8 cellular contexts compared by ENCODE assay signal in the genomic region with DNA sequence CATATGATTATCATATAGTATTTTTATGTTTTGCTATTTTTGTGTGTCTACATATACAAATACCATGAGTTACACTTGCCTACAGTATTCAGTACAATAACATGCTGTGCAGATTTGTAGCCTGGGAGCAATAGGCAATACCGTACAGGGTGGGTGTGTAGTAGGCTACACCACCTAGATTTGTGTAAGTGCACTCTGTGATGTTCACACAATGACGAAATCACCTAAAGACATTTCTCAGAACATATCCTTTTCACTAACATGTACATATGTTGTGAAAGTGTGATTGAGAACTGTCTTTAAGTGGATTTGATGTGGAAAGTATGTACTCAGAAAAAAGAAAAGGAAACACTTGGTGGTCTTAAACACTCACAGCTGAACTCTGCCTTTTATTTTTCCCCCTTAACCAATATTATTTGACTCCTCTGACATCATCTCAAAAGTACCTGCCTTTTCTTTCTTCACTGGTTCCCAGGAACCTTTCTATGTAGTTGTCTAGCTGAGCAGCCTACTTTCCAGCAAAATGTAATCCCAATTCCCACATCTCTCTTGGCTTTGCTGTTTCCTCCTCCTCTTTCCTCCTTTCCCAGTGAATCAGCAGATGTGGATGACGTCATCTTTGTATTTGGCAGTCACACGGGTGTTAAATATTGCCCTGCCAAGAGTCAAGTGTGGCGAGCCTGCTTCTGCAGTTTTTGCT. TPM values are rescaled to one million over a fixed set of nuclear protein-coding genes. Genes with fewer than 3 reads are reported as not detected.
A peak's percentile ranks its signal among the peaks of the same experiment; 100 is the strongest.
DNase-seq lines count a peak whose midpoint lies in the region; ATAC-seq lines count a peak whose summit lies in the region.

No MANE protein-coding gene starts in this region.

- H3K79me1 ChIP-seq in mesenchymal stem cell (replicated peaks; ENCODE audit: low read length, poor library complexity, severe bottlenecking), result no peaks in the 10 kb centered on the region

- H3K27me3 ChIP-seq in mesenchymal stem cell (ENCODE audit: control insufficient read depth in 1 of 2, insufficient read depth in 1 of 2, low read length in 2 of 2), result no peaks in the 10 kb centered on the region

- peak overlapping the region; percentile 49 to 50 for H2BK12ac ChIP-seq in mesenchymal stem cell (ENCODE audit: low read length in 2 of 2)

- H4K8ac ChIP-seq in mesenchymal stem cell (ENCODE audit: low read length), result peak overlapping the region; percentile 73

- H3K9me3 ChIP-seq in mesenchymal stem cell (ENCODE audit: control insufficient read depth, low read length), result no peaks in the 10 kb centered on the region

- 27% methylated on average over 4 of the region's 5 CpGs for WGBS in mesenchymal stem cell

- H3K9me3 Mint-ChIP-seq in activated T-helper 17 cell treated with anti-CD3 and anti-CD28 coated beads, Interleukin-2, amount 50 U/mL, for 72 hours, result no peaks in the 10 kb centered on the region

- no peak overlapping the region for H4K91ac ChIP-seq in mesenchymal stem cell (ENCODE audit: low read length)

- peak; percentile 77 for DNase-seq in DMS153 (lab: John Stamatoyannopoulos, UW)
- peak; percentile 71 for DNase-seq in NCI-H2227 treated with DMSO at 0.1 percent for 48 hours (lab: John Stamatoyannopoulos, UW)
- DNase-seq in dermis blood vessel endothelial cell, result peak; percentile 69
- DNase-seq in mesenchymal stem cell, result peak; percentile 93

- H2BK120ac ChIP-seq in mesenchymal stem cell (ENCODE audit: low read depth, low read length), result no peak overlapping the region

- H3K14ac ChIP-seq in mesenchymal stem cell (ENCODE audit: low read length in 2 of 2), result no peak overlapping the region

- no peak overlapping the region for H2AK5ac ChIP-seq in mesenchymal stem cell (ENCODE audit: low read length, severe bottlenecking)

- H2BK15ac ChIP-seq in mesenchymal stem cell (ENCODE audit: low read depth, poor library complexity, severe bottlenecking), result no peak overlapping the region

- no peak overlapping the region for H2BK5ac ChIP-seq in mesenchymal stem cell (ENCODE audit: low read depth, low read length, poor library complexity, severe bottlenecking)

- H3K27me3 Mint-ChIP-seq in activated T-helper 17 cell treated with anti-CD3 and anti-CD28 coated beads, Interleukin-2, amount 50 U/mL, for 72 hours, result peaks cover 15% of the 10 kb centered on the region

- H3K36me3 Mint-ChIP-seq in activated T-helper 17 cell treated with anti-CD3 and anti-CD28 coated beads, Interleukin-2, amount 50 U/mL, for 72 hours (ENCODE audit: low read depth), result no peaks in the 10 kb centered on the region

- peak overlapping the region; percentile 23 for H3K9ac ChIP-seq in mesenchymal stem cell (ENCODE audit: low read length)

- H3K4me1 Mint-ChIP-seq in activated T-helper 17 cell treated with anti-CD3 and anti-CD28 coated beads, Interleukin-2, amount 50 U/mL, for 72 hours, result no peaks in the 10 kb centered on the region

- H3K27ac Mint-ChIP-seq in activated T-helper 17 cell treated with anti-CD3 and anti-CD28 coated beads, Interleukin-2, amount 50 U/mL, for 72 hours, result no peak overlapping the region

- H3K36me3 ChIP-seq in mesenchymal stem cell (ENCODE audit: control insufficient read depth in 1 of 2, insufficient read depth in 2 of 2, low read depth in 1 of 2, low read length in 2 of 2), result no peaks in the 10 kb centered on the region

- no peaks in the 10 kb centered on the region for H3K4me1 ChIP-seq in mesenchymal stem cell (ENCODE audit: control insufficient read depth, insufficient read depth, low read depth, low read length)

- no peak overlapping the region for H2AFZ ChIP-seq in mesenchymal stem cell (ENCODE audit: low read depth, low read length)

- H3K4me3 Mint-ChIP-seq in activated T-helper 17 cell treated with anti-CD3 and anti-CD28 coated beads, Interleukin-2, amount 50 U/mL, for 72 hours, result no peak overlapping the region

- H3K23ac ChIP-seq in mesenchymal stem cell (ENCODE audit: low read length in 2 of 2), result no peak overlapping the region

- H3K18ac ChIP-seq in mesenchymal stem cell (ENCODE audit: low read depth in 1 of 2, low read length in 2 of 2), result no peak overlapping the region

- H3K27ac ChIP-seq in mesenchymal stem cell (ENCODE audit: low read length, poor library complexity, severe bottlenecking), result peak overlapping the region; percentile 48

- H3K4me2 ChIP-seq in mesenchymal stem cell (ENCODE audit: low read length, poor library complexity, severe bottlenecking), result no peak overlapping the region

- no peak overlapping the region for H3K4me3 ChIP-seq in mesenchymal stem cell (ENCODE audit: insufficient read depth in 1 of 2, low read depth in 1 of 2, low read length in 2 of 2)

- H3K4ac ChIP-seq in mesenchymal stem cell (ENCODE audit: low read depth in 1 of 2, low read length in 2 of 2), result peak overlapping the region in 1 of 2 experiments; percentile 26

- ATAC-seq in HG03354 (IDR thresholded peaks at IDR 0.05; ENCODE audit: poor library complexity, severe bottlenecking, unreplicated experiment), result no peak
- no peak for ATAC-seq in activated T-helper 17 cell treated with anti-CD3 and anti-CD28 coated beads, Interleukin-2, amount 50 U/mL, for 72 hours (replicated peaks)
- ATAC-seq in HG03565 (IDR thresholded peaks at IDR 0.05; ENCODE audit: unreplicated experiment), result no peak
- ATAC-seq in GM18873 (IDR thresholded peaks at IDR 0.05; ENCODE audit: low FRiP score, unreplicated experiment), result no peak

RNA-seq across cellular contexts. Expression of a gene that starts 47.7 kb away (rescaled TPM):
- 4.1 and 5.3 TPM in 2 replicates for total RNA-seq in dermis blood vessel endothelial cell
- polyA plus RNA-seq in mesenchymal stem cell (2013, experiment 1 of 2), result 5.0 TPM
- 5.0 TPM for polyA plus RNA-seq in mesenchymal stem cell (2013, experiment 2 of 2)
- 1 to 10 TPM in 1 of 2 donors, under 1 TPM in 1; 0.77 to 1.0 TPM for total RNA-seq in activated T-helper 17 cell treated with anti-CD3 and anti-CD28 coated beads, Interleukin-2, amount 50 U/mL, for 72 hours
